Comparison of ENCODE assay signal across 8 cellular contexts in the genomic region with DNA sequence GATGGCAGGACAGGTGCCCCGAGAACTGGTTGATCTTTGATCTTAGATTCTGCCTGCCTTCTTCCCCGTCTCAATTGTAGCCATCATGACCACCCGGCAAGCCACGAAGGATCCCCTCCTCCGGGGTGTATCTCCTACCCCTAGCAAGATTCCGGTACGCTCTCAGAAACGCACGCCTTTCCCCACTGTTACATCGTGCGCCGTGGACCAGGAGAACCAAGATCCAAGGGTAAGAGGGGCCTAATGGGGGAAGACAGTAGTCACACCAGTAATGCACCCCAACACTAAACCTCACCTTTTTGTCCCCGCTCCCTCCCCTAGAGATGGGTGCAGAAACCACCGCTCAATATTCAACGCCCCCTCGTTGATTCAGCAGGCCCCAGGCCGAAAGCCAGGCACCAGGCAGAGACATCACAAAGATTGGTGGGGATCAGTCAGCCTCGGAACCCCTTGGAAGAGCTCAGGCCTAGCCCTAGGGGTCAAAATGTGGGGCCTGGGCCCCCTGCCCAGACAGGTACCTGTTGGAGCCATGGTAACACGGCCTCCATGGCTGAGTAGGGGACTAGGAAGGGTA. TPM values are rescaled to one million over a fixed set of nuclear protein-coding genes. Genes with fewer than 3 reads are reported as not detected.
DNase-seq lines count a peak whose midpoint lies in the region; ATAC-seq and TF ChIP-seq lines count a peak whose summit lies in the region.

No MANE protein-coding gene starts in this region.

- peak overlapping the region; percentile 90 for H3K9ac ChIP-seq in HUES64 (ENCODE audit: low read depth, low read length)

- no peak for DNase-seq in AG09309 (ENCODE audit: low read depth)
- peak; percentile 38 for DNase-seq in chondrocyte (ENCODE audit: low spot score)
- DNase-seq in naive thymus-derived CD4-positive, alpha-beta T cell = no peak
- no peak for DNase-seq in cortex of kidney (lab: John Stamatoyannopoulos, UW)

- H3K27me3 Mint-ChIP-seq in chondrocyte (ENCODE audit: low read depth) = no peaks in the 10 kb centered on the region
- H3K27me3 Mint-ChIP-seq in naive thymus-derived CD4-positive, alpha-beta T cell = peaks cover 0 to 5% (median 0%) of the 10 kb centered on the region in 5 donors

- H3K27me3 ChIP-seq in HUES64 (ENCODE audit: insufficient read depth, low read length) = peaks cover 7% of the 10 kb centered on the region; the same call in 1 of the 2 replicates
- H3K27me3 ChIP-seq in naive thymus-derived CD4-positive, alpha-beta T cell (ENCODE audit: control insufficient read depth in 2 of 2, insufficient read depth in 2 of 2, low read length in 2 of 2) = no peaks in the 10 kb centered on the region

- POLR2A ChIA-PET in naive thymus-derived CD4-positive, alpha-beta T cell (lab: Charles Lee) = interaction anchor here (0.7 to 1.9 kb wide), 8 partner anchors 10 to 513 kb away, joined by 3 to 5 read pairs (median 3); partner anchors contain the start of gene TUBA1B

- H3K4me1 Mint-ChIP-seq in chondrocyte (ENCODE audit: low read depth) = peaks cover 22% of the 10 kb centered on the region
- peaks cover 16 to 25% (median 19%) of the 10 kb centered on the region in 7 donors for H3K4me1 Mint-ChIP-seq in naive thymus-derived CD4-positive, alpha-beta T cell

- H3K4me1 ChIP-seq in HUES64 (ENCODE audit: insufficient read depth, low read length) = peaks cover 6% of the 10 kb centered on the region; the same call in 1 of the 2 replicates
- peaks cover 5 to 14% of the 10 kb centered on the region in 2 donors for H3K4me1 ChIP-seq in naive thymus-derived CD4-positive, alpha-beta T cell (ENCODE audit: control insufficient read depth in 2 of 2, insufficient read depth in 2 of 2, low read length in 2 of 2)

- 16% methylated on average over 17 of the region's 19 CpGs for WGBS in HUES64

- H3K27ac ChIP-seq in HUES64 (ENCODE audit: low read depth, low read length) = peak overlapping the region; percentile 49; the same call in 1 of the 2 replicates
- H3K27ac ChIP-seq in naive thymus-derived CD4-positive, alpha-beta T cell (ENCODE audit: low read depth, low read length) = no peak overlapping the region

- no peaks in the 10 kb centered on the region for H3K9me3 ChIP-seq in HUES64 (ENCODE audit: insufficient read depth, low read depth, low read length)
- no peaks in the 10 kb centered on the region for H3K9me3 ChIP-seq in naive thymus-derived CD4-positive, alpha-beta T cell (ENCODE audit: control insufficient read depth in 2 of 3, low read length in 3 of 3)

- H3K36me3 Mint-ChIP-seq in chondrocyte (ENCODE audit: low read depth) = peaks cover 2% of the 10 kb centered on the region
- H3K36me3 Mint-ChIP-seq in naive thymus-derived CD4-positive, alpha-beta T cell = peaks cover 0 to 11% (median 0%) of the 10 kb centered on the region in 5 donors

- no peak for ATAC-seq in naive thymus-derived CD4-positive, alpha-beta T cell
- ATAC-seq in HG02970 (IDR thresholded peaks at IDR 0.05; ENCODE audit: low FRiP score, unreplicated experiment) (no peak), GM18519 (IDR thresholded peaks at IDR 0.05; ENCODE audit: low FRiP score, unreplicated experiment) (no peak), HG03571 (IDR thresholded peaks at IDR 0.05; ENCODE audit: unreplicated experiment) (no peak)

- TF ChIP-seq CTCF in AG09309 (IDR thresholded peaks at IDR 0.05; ENCODE audit: control insufficient read depth, insufficient read depth, low read depth, low read length, missing control alignments) (no peak), chondrocyte (IDR thresholded peaks at IDR 0.05) (no peak)

- no peaks in the 10 kb centered on the region for H3K9me3 Mint-ChIP-seq in chondrocyte (ENCODE audit: low read depth)
- H3K9me3 Mint-ChIP-seq in naive thymus-derived CD4-positive, alpha-beta T cell = no peaks in the 10 kb centered on the region

- H3K36me3 ChIP-seq in HUES64 (ENCODE audit: insufficient read depth, low read length) = peaks cover 34% of the 10 kb centered on the region
- H3K36me3 ChIP-seq in naive thymus-derived CD4-positive, alpha-beta T cell (ENCODE audit: control insufficient read depth in 2 of 3, insufficient read depth in 3 of 3, low read length in 3 of 3) = no peaks in the 10 kb centered on the region

- intact Hi-C loops in naive thymus-derived CD4-positive, alpha-beta T cell (cut with micrococcal nuclease) = loop anchor here (1.0 to 5.0 kb wide), 11 partner anchors 14 to 1441 kb away; partner anchors contain the start of genes C1QL4 (in 2 of the 2), SPATS2 (in 2 of the 2), TUBA1B (in 2 of the 2) and ATF1 (in 1 of the 2)

- CTCF ChIA-PET in naive thymus-derived CD4-positive, alpha-beta T cell (lab: Charles Lee) = interaction anchor here (0.6 to 1.6 kb wide), 3 partner anchors 8 to 30 kb away, joined by 3 to 6 read pairs (median 4); no protein-coding TSS in a partner anchor

- H3K4me3 ChIP-seq in AG09309 (ENCODE audit: control insufficient read depth, low read depth, low read length) = peak overlapping the region; percentile 79
- H3K4me3 ChIP-seq in HUES64 (ENCODE audit: low read length) = peak overlapping the region; percentile 89
- peak overlapping the region; percentile 75 for H3K4me3 ChIP-seq in naive thymus-derived CD4-positive, alpha-beta T cell (ENCODE audit: low read length)

- H3K4me3 Mint-ChIP-seq in chondrocyte (ENCODE audit: unreplicated experiment) = peak overlapping the region; percentile 95
- H3K4me3 Mint-ChIP-seq in naive thymus-derived CD4-positive, alpha-beta T cell = peak overlapping the region; percentile 86 to 98 (median 92)

- H3K27ac Mint-ChIP-seq in chondrocyte (ENCODE audit: unreplicated experiment) = peak overlapping the region; percentile 95
- peak overlapping the region in 8 of 9 donors; percentile 29 to 95 (median 82) for H3K27ac Mint-ChIP-seq in naive thymus-derived CD4-positive, alpha-beta T cell

RNA-seq across cellular contexts. Expression of gene TROAP, which starts 0.6 kb away (rescaled TPM):
- 36.7 TPM for polyA plus RNA-seq in HUES64 (2013, experiment 1 of 2)
- 39.3 TPM for polyA plus RNA-seq in HUES64 (2013, experiment 2 of 2)
- total RNA-seq in chondrocyte = 4.0 to 6.5 TPM (median 6.2 TPM) in 3 replicates
- total RNA-seq in naive thymus-derived CD4-positive, alpha-beta T cell = 10 to 100 TPM in 1 of 5 experiments, 1 to 10 TPM in 2, under 1 TPM in 1, not detected in 1; 0.83 to 58.2 (median 1.3) TPM
- polyA plus RNA-seq in naive thymus-derived CD4-positive, alpha-beta T cell = under 1 TPM in 1 of 2 donors, not detected in 1; 0.21 TPM

RNA-seq across cellular contexts. Expression of gene C1QL4, which starts 13.4 kb away (rescaled TPM):
- polyA plus RNA-seq in HUES64 (2013, experiment 1 of 2) = 1.1 TPM
- 3.9 TPM for polyA plus RNA-seq in HUES64 (2013, experiment 2 of 2)
- 0.33 to 0.60 TPM (median 0.46 TPM) in 3 replicates for total RNA-seq in chondrocyte
- total RNA-seq in naive thymus-derived CD4-positive, alpha-beta T cell = not detected
- polyA plus RNA-seq in naive thymus-derived CD4-positive, alpha-beta T cell = not detected

RNA-seq across cellular contexts. Expression of gene DNAJC22, which starts 23.1 kb away (rescaled TPM):
- polyA plus RNA-seq in HUES64 (2013, experiment 1 of 2) = 0.35 TPM
- 0.57 TPM for polyA plus RNA-seq in HUES64 (2013, experiment 2 of 2)
- 0.36 to 1.1 TPM (median 0.50 TPM) in 3 replicates for total RNA-seq in chondrocyte
- total RNA-seq in naive thymus-derived CD4-positive, alpha-beta T cell = not detected
- polyA plus RNA-seq in naive thymus-derived CD4-positive, alpha-beta T cell = not detected

RNA-seq across cellular contexts. Expression of gene PRPH, which starts 28.7 kb away (rescaled TPM):
- polyA plus RNA-seq in HUES64 (2013, experiment 1 of 2) = 0.80 TPM
- 1.3 TPM for polyA plus RNA-seq in HUES64 (2013, experiment 2 of 2)
- total RNA-seq in chondrocyte = not detected in 3 replicates
- not detected for total RNA-seq in naive thymus-derived CD4-positive, alpha-beta T cell
- polyA plus RNA-seq in naive thymus-derived CD4-positive, alpha-beta T cell = not detected

RNA-seq across cellular contexts. Expression of gene SPATS2, which starts 43.7 kb away (rescaled TPM):
- 27.4 TPM for polyA plus RNA-seq in HUES64 (2013, experiment 1 of 2)
- 30.4 TPM for polyA plus RNA-seq in HUES64 (2013, experiment 2 of 2)
- total RNA-seq in chondrocyte = 24.1 to 26.2 TPM (median 24.2 TPM) in 3 replicates
- 1 to 10 TPM; 7.4 to 9.8 (median 8.9) TPM for total RNA-seq in naive thymus-derived CD4-positive, alpha-beta T cell
- 1 to 10 TPM; 3.0 to 7.8 TPM for polyA plus RNA-seq in naive thymus-derived CD4-positive, alpha-beta T cell
